In genomic region chr1:205449750-205450443, GRCh38 we compare ENCODE assay signal across 8 cellular contexts. TPM values are rescaled to one million over a fixed set of nuclear protein-coding genes. Genes with fewer than 3 reads are reported as not detected.
DNase-seq lines count a peak whose midpoint lies in the region; ATAC-seq and TF ChIP-seq lines count a peak whose summit lies in the region.

No MANE protein-coding gene starts in this region.

- peaks cover 45% of the 10 kb centered on the region for H3K27me3 ChIP-seq in upper lobe of right lung

- H3K4me3 ChIP-seq in upper lobe of right lung, result peak overlapping the region; percentile 36

- H3K9me3 ChIP-seq in upper lobe of right lung, result no peaks in the 10 kb centered on the region

- peak; percentile 51 for DNase-seq in AG08396 (ENCODE audit: low spot score)
- DNase-seq in activated CD8-positive, alpha-beta memory T cell treated with anti-CD3 and anti-CD28 coated beads, Interleukin-2, amount 50 U/mL, for 4 hours, result peak; percentile 33
- peak; percentile 100 for DNase-seq in islet precursor cell
- DNase-seq in upper lobe of right lung, result peak; percentile 92
- no peak for DNase-seq in midbrain (lab: John Stamatoyannopoulos, UW)
- no peak for DNase-seq in NCI-H748 (lab: John Stamatoyannopoulos, UW; ENCODE audit: unreplicated experiment)

- ATAC-seq in HG02798 (IDR thresholded peaks at IDR 0.05; ENCODE audit: poor library complexity, unreplicated experiment) (peak; percentile 63), upper lobe of right lung (peak; percentile 91), GM18519 (IDR thresholded peaks at IDR 0.05; ENCODE audit: low FRiP score, unreplicated experiment) (no peak)

- no peaks in the 10 kb centered on the region for H3K36me3 ChIP-seq in upper lobe of right lung

- H3K4me1 ChIP-seq in upper lobe of right lung, result peaks cover 6% of the 10 kb centered on the region

- H3K27ac ChIP-seq in upper lobe of right lung, result peak overlapping the region; percentile 63

- TF ChIP-seq CTCF in upper lobe of right lung (IDR thresholded peaks at IDR 0.05), result no peak

- intact Hi-C loops in upper lobe of right lung (cut with DNase I), result no loop called here

RNA-seq across cellular contexts. Expression of gene BLACAT1, which starts 5.9 kb away (rescaled TPM):
- 0.84 TPM for total RNA-seq in upper lobe of right lung

RNA-seq across cellular contexts. Expression of gene LEMD1, which starts 28.0 kb away (rescaled TPM):
- 2.1 TPM for total RNA-seq in upper lobe of right lung

RNA-seq across cellular contexts. Expression of gene CDK18, which starts 54.6 kb away (rescaled TPM):
- total RNA-seq in upper lobe of right lung, result 31.6 TPM

Comparison
In these comparisons a context has a peak if more than half of its experiments do, and no peak if none do; other contexts are left out.
1. DNase-seq: peak in AG08396 (single experiment), activated CD8-positive, alpha-beta memory T cell treated with anti-CD3 and anti-CD28 coated beads, Interleukin-2, amount 50 U/mL, for 4 hours (single experiment), islet precursor cell (single experiment) and upper lobe of right lung (single experiment); none in midbrain (single experiment) and NCI-H748 (single experiment).